In genomic region chr16:53925011-53925410, GRCh38 we compare ENCODE assay signal across 2 cellular contexts.
A peak's percentile ranks its signal among the peaks of the same experiment; 100 is the strongest.
TF ChIP-seq lines count a peak whose summit lies in the region.

No MANE protein-coding gene starts in this region.

TF ChIP-seq in HepG2, 621 proteins besides CTCF, POLR2A, EP300 and RAD21:
- TF ChIP-seq NFKBIZ (CRISPR knock-in tag; IDR thresholded peaks at IDR 0.05) (no peak), HIC2 (CRISPR knock-in tag; IDR thresholded peaks at IDR 0.05; ENCODE audit: low read depth) (no peak), ZNF550 (CRISPR knock-in tag; IDR thresholded peaks at IDR 0.05; ENCODE audit: borderline replicate concordance) (no peak), FOXP1 (IDR thresholded peaks at IDR 0.05) (no peak), FOXP1 (CRISPR knock-in tag; IDR thresholded peaks at IDR 0.05) (peak; percentile 16; the same call in 1 of the 2 replicates), FOXA1 (IDR thresholded peaks at IDR 0.05) (no peak), FOXA1 (CRISPR knock-in tag; IDR thresholded peaks at IDR 0.05) (0 out of 2 replicates have a peak, but pooled peaks have one; percentile 35), CEBPG (CRISPR knock-in tag; IDR thresholded peaks at IDR 0.05) (peak; percentile 46; the same call in 1 of the 2 replicates), ZNF562 (CRISPR knock-in tag; IDR thresholded peaks at IDR 0.05; ENCODE audit: borderline replicate concordance) (no peak), CEBPB (IDR thresholded peaks at IDR 0.05; ENCODE audit: borderline replicate concordance, low read depth, low read length) (peak; percentile 59; the same call in 1 of the 2 replicates), ZSCAN20 (CRISPR knock-in tag; IDR thresholded peaks at IDR 0.05; ENCODE audit: borderline replicate concordance) (no peak), MLX (CRISPR knock-in tag; IDR thresholded peaks at IDR 0.05) (no peak), ZSCAN22 (CRISPR knock-in tag; IDR thresholded peaks at IDR 0.05) (no peak), PPARG (CRISPR knock-in tag; conservative IDR thresholded peaks at IDR 0.05) (peak; percentile 49; the same call in 1 of the 2 replicates), ARID2 (CRISPR knock-in tag; IDR thresholded peaks at IDR 0.05; ENCODE audit: borderline replicate concordance) (0 out of 2 replicates have a peak, but pooled peaks have one; percentile 42), REPIN1 (CRISPR knock-in tag; IDR thresholded peaks at IDR 0.05; ENCODE audit: borderline replicate concordance, low read depth) (0 out of 2 replicates have a peak, but pooled peaks have one; percentile 29), ZNF260 (CRISPR knock-in tag; IDR thresholded peaks at IDR 0.05; ENCODE audit: borderline replicate concordance, low read depth) (no peak), HNRNPK (IDR thresholded peaks at IDR 0.05; ENCODE audit: low read depth, low read length, poor library complexity, severe bottlenecking) (no peak), HNF4A (CRISPR knock-in tag; IDR thresholded peaks at IDR 0.05) (peak; percentile 57), HMG20B (CRISPR knock-in tag; conservative IDR thresholded peaks at IDR 0.05) (0 out of 2 replicates have a peak, but pooled peaks have one; percentile 43), KMT2B (CRISPR knock-in tag; IDR thresholded peaks at IDR 0.05) (no peak), TARDBP (CRISPR knock-in tag; IDR thresholded peaks at IDR 0.05) (peak; percentile 30; the same call in 1 of the 2 replicates), SOX13 (IDR thresholded peaks at IDR 0.05) (no peak), SOX13 (CRISPR knock-in tag; conservative IDR thresholded peaks at IDR 0.05 in 1 of 2, IDR thresholded peaks at IDR 0.05 in 1 of 2) (0 out of 4 replicates have a peak, but pooled peaks of 1 of the 2 experiments have one; percentile 18), HNF4G (IDR thresholded peaks at IDR 0.05; ENCODE audit: borderline replicate concordance, low read depth, low read length) (peak; percentile 5; the same call in 1 of the 2 replicates), HNF4G (CRISPR knock-in tag; IDR thresholded peaks at IDR 0.05; ENCODE audit: borderline replicate concordance, low read depth) (no peak), GFI1 (CRISPR knock-in tag; IDR thresholded peaks at IDR 0.05; ENCODE audit: borderline replicate concordance) (peak; percentile 62), SRY (CRISPR knock-in tag; IDR thresholded peaks at IDR 0.05) (no peak), ZNF101 (CRISPR knock-in tag; IDR thresholded peaks at IDR 0.05; ENCODE audit: borderline replicate concordance, low read depth) (no peak)
- TF ChIP-seq, protein P1, sequence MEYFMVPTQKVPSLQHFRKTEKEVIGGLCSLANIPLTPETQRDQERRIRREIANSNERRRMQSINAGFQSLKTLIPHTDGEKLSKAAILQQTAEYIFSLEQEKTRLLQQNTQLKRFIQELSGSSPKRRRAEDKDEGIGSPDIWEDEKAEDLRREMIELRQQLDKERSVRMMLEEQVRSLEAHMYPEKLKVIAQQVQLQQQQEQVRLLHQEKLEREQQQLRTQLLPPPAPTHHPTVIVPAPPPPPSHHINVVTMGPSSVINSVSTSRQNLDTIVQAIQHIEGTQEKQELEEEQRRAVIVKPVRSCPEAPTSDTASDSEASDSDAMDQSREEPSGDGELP (IDR thresholded peaks at IDR 0.05; ENCODE audit: borderline replicate concordance, low read depth) = peak; percentile 63; the same call in 1 of the 2 replicates
- TF ChIP-seq, protein P2, sequence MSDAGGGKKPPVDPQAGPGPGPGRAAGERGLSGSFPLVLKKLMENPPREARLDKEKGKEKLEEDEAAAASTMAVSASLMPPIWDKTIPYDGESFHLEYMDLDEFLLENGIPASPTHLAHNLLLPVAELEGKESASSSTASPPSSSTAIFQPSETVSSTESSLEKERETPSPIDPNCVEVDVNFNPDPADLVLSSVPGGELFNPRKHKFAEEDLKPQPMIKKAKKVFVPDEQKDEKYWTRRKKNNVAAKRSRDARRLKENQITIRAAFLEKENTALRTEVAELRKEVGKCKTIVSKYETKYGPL (CRISPR knock-in tag; IDR thresholded peaks at IDR 0.05) = no peak
TF ChIP-seq in HepG2: peak in this region for 14.

TF ChIP-seq in GM12891, 5 proteins besides CTCF, POLR2A, EP300 and RAD21:
- no peak for TF ChIP-seq PAX5 (IDR thresholded peaks at IDR 0.05; ENCODE audit: insufficient read depth, low read length, severe bottlenecking)
- TF ChIP-seq POLR2AphosphoS5 (IDR thresholded peaks at IDR 0.05; ENCODE audit: low read depth, low read length) = no peak
- TF ChIP-seq TAF1 (IDR thresholded peaks at IDR 0.05; ENCODE audit: low read depth, low read length) = no peak
- TF ChIP-seq SPI1 (IDR thresholded peaks at IDR 0.05; ENCODE audit: low read depth, low read length) = no peak
- no peak for TF ChIP-seq POU2F2 (IDR thresholded peaks at IDR 0.05; ENCODE audit: low read depth, low read length)
TF ChIP-seq in GM12891: peak in this region for 0.
